14 cellular contexts compared by ENCODE assay signal in genomic region chr5:14218480-14218879, GRCh38.
DNase-seq lines count a peak whose midpoint lies in the region; ATAC-seq, FAIRE-seq and TF ChIP-seq lines count a peak whose summit lies in the region.
"Had no signal": no experiment of that assay in that cellular context is flagged by ENCODE, and none has a peak within 500 bp of the region (broad histone marks: within the 10 kb centered on the region; RNA-seq: fewer than 3 reads in every experiment).

No MANE protein-coding gene starts in this region.

- CTCF ChIA-PET in HepG2 (lab: Yijun Ruan, JAX; ENCODE audit: low intra/inter-chr PET ratio, low total read pairs) = no interaction called here

- H3K27ac ChIP-seq in right lobe of liver (peak overlapping the region; percentile 4 to 57 (median 21)), HepG2 (ENCODE audit: extremely low read length, insufficient read depth, low read length) (no peak overlapping the region), ovary (peak overlapping the region; percentile 35 to 37)

- H3K79me2 ChIP-seq in HepG2 (ENCODE audit: insufficient read depth, low read length) = peaks cover 97% of the 10 kb centered on the region

- H3K4me1 ChIP-seq in right lobe of liver (peaks cover 0 to 52% (median 16%) of the 10 kb centered on the region in 4 donors), HepG2 (ENCODE audit: insufficient read depth, low read length) (peaks cover 74% of the 10 kb centered on the region), ovary (ENCODE audit: insufficient read depth) (peaks cover 31% of the 10 kb centered on the region)

- TF ChIP-seq RAD21 in HepG2 (CRISPR knock-in tag; IDR thresholded peaks at IDR 0.05) = no peak

- FAIRE-seq in HepG2 (lab: Jason Lieb, UNC) = no peak

- no peaks in the 10 kb centered on the region for H3K36me3 Mint-ChIP-seq in endothelial cell (ENCODE audit: low read depth, unreplicated experiment)

- H3K27ac Mint-ChIP-seq in endothelial cell (ENCODE audit: unreplicated experiment) = peak overlapping the region; percentile 83
- H3K27ac Mint-ChIP-seq: activated CD8-positive, alpha-beta T cell treated with anti-CD3 and anti-CD28 coated beads for 36 hours had no signal

- peaks cover 22% of the 10 kb centered on the region for H4K20me1 ChIP-seq in HepG2 (ENCODE audit: insufficient read depth, low read length)

- H3K9me3 ChIP-seq in right lobe of liver (no peaks in the 10 kb centered on the region), HepG2 (ENCODE audit: low read length) (no peaks in the 10 kb centered on the region), ovary (no peaks in the 10 kb centered on the region)
- H3K9me3 ChIP-seq: mucosa of descending colon had no signal

- no peaks in the 10 kb centered on the region for H3K9me3 Mint-ChIP-seq in endothelial cell (ENCODE audit: unreplicated experiment)
- H3K9me3 Mint-ChIP-seq: activated CD8-positive, alpha-beta T cell treated with anti-CD3 and anti-CD28 coated beads for 36 hours; central memory CD8-positive, alpha-beta T cell had no signal

- DNase-seq in right lobe of liver (no peak), HepG2 (ENCODE audit: low spot score) (no peak), endothelial cell (ENCODE audit: low spot score) (no peak), ovary (no peak), amygdala (lab: John Stamatoyannopoulos, UW) (no peak), SW480 (ENCODE audit: low spot score) (no peak)
- no peak for DNase-seq in stimulated activated naive CD4-positive, alpha-beta T cell (lab: John Stamatoyannopoulos, UW)
- DNase-seq: ACHN; activated CD8-positive, alpha-beta T cell treated with anti-CD3 and anti-CD28 coated beads for 36 hours; activated effector memory CD4-positive, alpha-beta T cell treated with anti-CD3 and anti-CD28 coated beads, Interleukin-2, amount 50 U/mL, for 16 hours; DMS 273 treated with DMSO at 0.1 percent for 48 hours had no signal

- H3K4me2 ChIP-seq in HepG2 (ENCODE audit: low read depth, low read length) = no peak overlapping the region

- H3K27me3 Mint-ChIP-seq in endothelial cell (ENCODE audit: unreplicated experiment) = peaks cover 4% of the 10 kb centered on the region

- TF ChIP-seq CTCF in right lobe of liver (IDR thresholded peaks at IDR 0.05) (no peak), HepG2 (CRISPR knock-in tag; IDR thresholded peaks at IDR 0.05) (no peak), endothelial cell (IDR thresholded peaks at IDR 0.05; ENCODE audit: unreplicated experiment) (no peak), ovary (IDR thresholded peaks at IDR 0.05) (no peak)

- no peaks in the 10 kb centered on the region for H3K36me3 ChIP-seq in right lobe of liver
- peaks cover 0 to 1% of the 10 kb centered on the region in 2 experiments; a peak in 1 of 5 replicates for H3K36me3 ChIP-seq in HepG2 (replicated peaks in 1 of 2; ENCODE audit: control insufficient read depth in 1 of 2, insufficient read depth in 2 of 2, low read length in 2 of 2)
- H3K36me3 ChIP-seq in ovary = no peaks in the 10 kb centered on the region

- H3K4me3 Mint-ChIP-seq in endothelial cell (ENCODE audit: unreplicated experiment) = no peak overlapping the region
- H3K4me3 Mint-ChIP-seq: activated CD8-positive, alpha-beta T cell treated with anti-CD3 and anti-CD28 coated beads for 36 hours; central memory CD8-positive, alpha-beta T cell had no signal

- TF ChIP-seq POLR2A in right lobe of liver (IDR thresholded peaks at IDR 0.05) = no peak
- TF ChIP-seq POLR2A in HepG2 (IDR thresholded peaks at IDR 0.05; ENCODE audit: insufficient read depth in 1 of 2, low read depth in 2 of 2, low read length in 2 of 2) = no peak
- no peak for TF ChIP-seq POLR2A in ovary (IDR thresholded peaks at IDR 0.05)
- no peak for TF ChIP-seq POLR2A in GM18505 (IDR thresholded peaks at IDR 0.05; ENCODE audit: borderline replicate concordance, extremely low read depth, insufficient read depth, insufficient read length)

- H3K9ac ChIP-seq in HepG2 (ENCODE audit: insufficient read depth, low read depth, low read length) = no peak overlapping the region

- intact Hi-C loops in right lobe of liver (cut with DNase I) (no loop called here), HepG2 (cut with micrococcal nuclease; ENCODE audit: unreplicated experiment) (loop anchor here (10.0 kb wide), 1 partner anchor 666 kb away; no protein-coding TSS in a partner anchor), ovary (cut with DNase I) (loop anchor here in 2 of 4 donors (10.0 kb wide), 1 partner anchor 74 kb away; the partner anchor contains the start of gene TRIO (in 2 of the 2))

- WGBS in right lobe of liver (ENCODE audit: insufficient coverage, low coverage, low lambda C conversion rate, missing lambda C conversion rate) = no CpG with 5 or more reads among the region's 6 CpGs
- WGBS in HepG2 (ENCODE audit: low lambda C conversion rate) = 75% methylated on average over 3 of the region's 6 CpGs
- 68 to 81% (median 78%) methylated on average over 6 of the region's 6 CpGs for WGBS in ovary, 3 donors

- POLR2A ChIA-PET in HepG2 (lab: Yijun Ruan, JAX) = no interaction called here

- BruUV-seq in HepG2 (replicated peaks; lab: Mats Ljungman, UMichigan) = no TSS peak

- in situ Hi-C loops in HepG2 (cut with HindIII; ENCODE audit: extremely low pct_ligation_motif_present, low pct_unique_long_range_greater_than_20kb) = no loop called here

- no peak for TF ChIP-seq EP300 in HepG2 (IDR thresholded peaks at IDR 0.05; ENCODE audit: low read depth in 2 of 2, low read length in 2 of 2)
- no peak for TF ChIP-seq EP300 in HepG2 (CRISPR knock-in tag; IDR thresholded peaks at IDR 0.05; ENCODE audit: borderline replicate concordance)
- TF ChIP-seq EP300 in ovary (IDR thresholded peaks at IDR 0.05) = no peak

- H3K4me3 ChIP-seq in right lobe of liver = no peak overlapping the region
- H3K4me3 ChIP-seq in HepG2 (replicated peaks in 1 of 3; ENCODE audit: insufficient read depth in 1 of 3, low read depth in 2 of 3, low read length in 3 of 3) = no peak overlapping the region
- H3K4me3 ChIP-seq in ovary = no peak overlapping the region
- H3K4me3 ChIP-seq: mucosa of descending colon had no signal

- ATAC-seq in right lobe of liver = peak in 1 of 4 donors; percentile 14
- no peak for ATAC-seq in HepG2
- ATAC-seq in GM18505 (IDR thresholded peaks at IDR 0.05; ENCODE audit: unreplicated experiment) = no peak
- ATAC-seq: activated CD8-positive, alpha-beta T cell treated with anti-CD3 and anti-CD28 coated beads for 36 hours had no signal

- H3K4me1 Mint-ChIP-seq in endothelial cell (ENCODE audit: unreplicated experiment) = peaks cover 77% of the 10 kb centered on the region

- H3K27me3 ChIP-seq in right lobe of liver = no peaks in the 10 kb centered on the region
- no peaks in the 10 kb centered on the region for H3K27me3 ChIP-seq in HepG2 (ENCODE audit: control insufficient read depth in 1 of 2, insufficient read depth in 2 of 2, low read length in 2 of 2)
- H3K27me3 ChIP-seq in ovary = no peaks in the 10 kb centered on the region

- H2AFZ ChIP-seq in HepG2 (ENCODE audit: low read length) = no peak overlapping the region

TF ChIP-seq in HepG2, 621 proteins besides CTCF, POLR2A, EP300 and RAD21:
- TF ChIP-seq MIXL1 (CRISPR knock-in tag; IDR thresholded peaks at IDR 0.05) = no peak
- no peak for TF ChIP-seq YEATS4 (CRISPR knock-in tag; IDR thresholded peaks at IDR 0.05; ENCODE audit: borderline replicate concordance)
- TF ChIP-seq ZC3H13 (CRISPR knock-in tag; IDR thresholded peaks at IDR 0.05) = no peak
- no peak for TF ChIP-seq PRPF4 (IDR thresholded peaks at IDR 0.05; ENCODE audit: low read depth, low read length, poor library complexity, severe bottlenecking)
- TF ChIP-seq ZNF570 (CRISPR knock-in tag; IDR thresholded peaks at IDR 0.05; ENCODE audit: borderline replicate concordance) = no peak
- TF ChIP-seq SAFB2 (CRISPR knock-in tag; IDR thresholded peaks at IDR 0.05; ENCODE audit: borderline replicate concordance, low read depth) = no peak
- TF ChIP-seq HIVEP1 (CRISPR knock-in tag; IDR thresholded peaks at IDR 0.05) = no peak
- TF ChIP-seq PBX2 (CRISPR knock-in tag; IDR thresholded peaks at IDR 0.05) = no peak
- no peak for TF ChIP-seq ZNF441 (CRISPR knock-in tag; IDR thresholded peaks at IDR 0.05; ENCODE audit: borderline replicate concordance)
- TF ChIP-seq ZNF329 (CRISPR knock-in tag; IDR thresholded peaks at IDR 0.05; ENCODE audit: low read depth) = no peak
- no peak for TF ChIP-seq KAT8 (CRISPR knock-in tag; IDR thresholded peaks at IDR 0.05)
